In genomic region chr14:99779751-99780150, GRCh38 we compare ENCODE assay signal across 1 cellular context.
TF ChIP-seq lines count a peak whose summit lies in the region.

No MANE protein-coding gene starts in this region.

TF ChIP-seq in H1, 55 proteins besides CTCF, POLR2A, EP300 and RAD21:
- no peak for TF ChIP-seq GTF2F1 (IDR thresholded peaks at IDR 0.05; ENCODE audit: borderline replicate concordance, low read depth, low read length)
- no peak for TF ChIP-seq BRCA1 (IDR thresholded peaks at IDR 0.05; ENCODE audit: low read depth, low read length)
